ENCODE assay signal across 21 cellular contexts in the genomic region with DNA sequence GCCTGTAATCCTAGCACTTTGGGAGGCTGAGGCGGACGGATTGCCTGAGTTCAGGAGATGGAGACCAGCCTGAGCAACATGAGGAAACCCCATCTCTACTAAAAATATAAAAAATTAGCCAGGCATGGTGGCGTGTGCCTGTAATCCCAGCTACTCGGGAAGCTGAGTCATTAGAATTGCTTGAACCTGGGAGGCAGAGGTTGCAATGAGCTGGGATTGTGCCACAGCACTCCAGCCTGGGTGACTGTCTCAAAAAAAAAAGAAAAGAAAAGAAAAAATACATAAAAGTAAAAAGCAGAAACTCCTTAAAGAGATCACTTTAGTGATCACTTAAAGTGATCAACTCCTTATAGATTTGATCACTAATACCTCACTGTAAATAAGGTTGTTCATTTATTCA.
DNase-seq lines count a peak whose midpoint lies in the region; ATAC-seq and TF ChIP-seq lines count a peak whose summit lies in the region.
"Had no signal": no experiment of that assay in that cellular context is flagged by ENCODE, and none has a peak within 500 bp of the region (broad histone marks: within the 10 kb centered on the region; RNA-seq: fewer than 3 reads in every experiment).

No MANE protein-coding gene starts in this region.

- no peak overlapping the region for H2BK5ac ChIP-seq in IMR-90 (ENCODE audit: low read depth, low read length, poor library complexity, severe bottlenecking)

- H3K4me1 Mint-ChIP-seq in chondrocyte (ENCODE audit: low read depth) = peaks cover 48% of the 10 kb centered on the region
- H3K4me1 Mint-ChIP-seq in Caco-2 (ENCODE audit: low read depth, unreplicated experiment) = no peaks in the 10 kb centered on the region

- H3K4me3 ChIP-seq in IMR-90 (ENCODE audit: insufficient read depth, low read depth, low read length) (no peak overlapping the region), foreskin fibroblast (ENCODE audit: low read depth in 1 of 2, low read length in 2 of 2) (no peak overlapping the region), tibial nerve (no peak overlapping the region), Caco-2 (ENCODE audit: low read depth, low read length) (no peak overlapping the region)

- no peak overlapping the region for H3K14ac ChIP-seq in IMR-90 (replicated peaks; ENCODE audit: low read depth, low read length)

- WGBS in IMR-90 (ENCODE audit: extremely low coverage in 2 of 2, insufficient read length in 1 of 2), 2 experiments = no CpG with 5 or more reads among the region's 4 CpGs
- 81 to 84% methylated on average over 4 of the region's 4 CpGs for WGBS in tibial nerve, 2 donors

- no peak overlapping the region for H2AFZ ChIP-seq in IMR-90 (replicated peaks; ENCODE audit: low read length, poor library complexity)

- H3K36me3 ChIP-seq in IMR-90 (ENCODE audit: control insufficient read depth, insufficient read depth, low read length) (no peaks in the 10 kb centered on the region), tibial nerve (no peaks in the 10 kb centered on the region), Caco-2 (ENCODE audit: control insufficient read depth, insufficient read depth, low read length) (no peaks in the 10 kb centered on the region)

- TF ChIP-seq CTCF in IMR-90 (conservative IDR thresholded peaks at IDR 0.05; ENCODE audit: low read depth, low read length) (no peak), chondrocyte (IDR thresholded peaks at IDR 0.05) (no peak), foreskin fibroblast (IDR thresholded peaks at IDR 0.05; ENCODE audit: low read depth, low read length) (no peak), tibial nerve (IDR thresholded peaks at IDR 0.05) (no peak), Caco-2 (IDR thresholded peaks at IDR 0.05; ENCODE audit: insufficient read depth in 1 of 2, low read depth in 1 of 2, low read length in 1 of 2, severe bottlenecking in 1 of 2, unreplicated experiment in 1 of 2) (no peak)

- peaks cover 5% of the 10 kb centered on the region for H3K36me3 Mint-ChIP-seq in chondrocyte (ENCODE audit: low read depth)
- H3K36me3 Mint-ChIP-seq in Caco-2 (ENCODE audit: insufficient read depth, unreplicated experiment) = peaks cover 6% of the 10 kb centered on the region

- no peak overlapping the region for H4K91ac ChIP-seq in IMR-90 (ENCODE audit: insufficient read depth, low read depth, low read length)

- no peak overlapping the region for H3K4ac ChIP-seq in IMR-90 (ENCODE audit: low read depth, low read length)

- TF ChIP-seq EP300 in tibial nerve (IDR thresholded peaks at IDR 0.05) = no peak

- no peaks in the 10 kb centered on the region for H3K27me3 Mint-ChIP-seq in chondrocyte (ENCODE audit: low read depth)
- H3K27me3 Mint-ChIP-seq in Caco-2 (ENCODE audit: insufficient read depth, unreplicated experiment) = no peaks in the 10 kb centered on the region
- H3K27me3 Mint-ChIP-seq: IgD-negative memory B cell had no signal

- H3K27ac Mint-ChIP-seq in chondrocyte (ENCODE audit: unreplicated experiment) = peak overlapping the region; percentile 17
- no peak overlapping the region for H3K27ac Mint-ChIP-seq in Caco-2 (ENCODE audit: unreplicated experiment)
- H3K27ac Mint-ChIP-seq: IgD-negative memory B cell had no signal

- BruUV-seq in IMR-90 (replicated peaks; lab: Mats Ljungman, UMichigan) (no TSS peak), Caco-2 (replicated peaks; lab: Mats Ljungman, UMichigan) (no TSS peak)

- H4K20me1 ChIP-seq in IMR-90 (ENCODE audit: insufficient read depth, low read length) = no peaks in the 10 kb centered on the region

- no peak overlapping the region for H2BK20ac ChIP-seq in IMR-90 (ENCODE audit: low read depth, low read length)

- H3K9me3 ChIP-seq in IMR-90 (ENCODE audit: control insufficient read depth, insufficient read depth, low read length) = no peaks in the 10 kb centered on the region
- peaks cover 0 to 6% (median 0%) of the 10 kb centered on the region in 4 donors for H3K9me3 ChIP-seq in tibial nerve
- no peaks in the 10 kb centered on the region for H3K9me3 ChIP-seq in Caco-2

- no peak for ATAC-seq in IMR-90 (ENCODE audit: low read depth)
- ATAC-seq: SK-N-SH treated with all-trans-retinoic acid at 6 μM for 48 hours had no signal

- POLR2A ChIA-PET in IMR-90 (lab: Charles Lee; ENCODE audit: unreplicated experiment) (no interaction called here), Caco-2 (lab: Charles Lee) (no interaction called here)

- TF ChIP-seq RAD21 in IMR-90 (IDR thresholded peaks at IDR 0.05; ENCODE audit: low read length) = no peak

- H3K79me1 ChIP-seq in IMR-90 (ENCODE audit: low read depth in 1 of 2, low read length in 2 of 2) = peaks cover 0 to 5% of the 10 kb centered on the region in 2 experiments; a peak in 1 of 4 replicates

- H3K56ac ChIP-seq in IMR-90 (ENCODE audit: extremely low read depth, insufficient read depth, low read length) = no peak overlapping the region

- peaks cover 12% of the 10 kb centered on the region for H3K9me1 ChIP-seq in IMR-90 (ENCODE audit: insufficient read depth, low read length)

- H3K27me3 ChIP-seq in IMR-90 (ENCODE audit: control insufficient read depth, insufficient read depth, low read length) (no peaks in the 10 kb centered on the region), tibial nerve (no peaks in the 10 kb centered on the region), Caco-2 (replicated peaks; ENCODE audit: control insufficient read depth, insufficient read depth, low read length) (no peaks in the 10 kb centered on the region)

- H3K23ac ChIP-seq in IMR-90 (ENCODE audit: low read depth, low read length) = no peak overlapping the region

- H3K9ac ChIP-seq in IMR-90 (ENCODE audit: low read depth, low read length) = no peak overlapping the region

- H3K27ac ChIP-seq in IMR-90 (ENCODE audit: insufficient read depth, low read length) (no peak overlapping the region), tibial nerve (no peak overlapping the region)
- H3K27ac ChIP-seq: C4-2B, HL-60 had no signal

- no peak overlapping the region for H2AK5ac ChIP-seq in IMR-90 (ENCODE audit: low read depth, low read length)

- no peak overlapping the region for H3K18ac ChIP-seq in IMR-90 (ENCODE audit: low read depth, low read length)

- dilution Hi-C loops in IMR-90 (cut with HindIII; ENCODE audit: low sequenced_read_pairs, unreplicated experiment) = no loop called here

- no peak for TF ChIP-seq POLR2A in IMR-90 (IDR thresholded peaks at IDR 0.05; ENCODE audit: low read depth, low read length)
- TF ChIP-seq POLR2A in tibial nerve (IDR thresholded peaks at IDR 0.05) = no peak

- no peak overlapping the region for H4K8ac ChIP-seq in IMR-90 (ENCODE audit: low read depth in 2 of 2, low read length in 2 of 2)

- H2BK120ac ChIP-seq in IMR-90 (ENCODE audit: low read depth, low read length) = no peak overlapping the region

- intact Hi-C loops in IMR-90 (cut with micrococcal nuclease) (no loop called here), Caco-2 (cut with micrococcal nuclease; ENCODE audit: unreplicated experiment) (no loop called here)

- H4K5ac ChIP-seq in IMR-90 (ENCODE audit: low read depth, low read length) = no peak overlapping the region

- DNase-seq in EL (peak; percentile 48), IMR-90 (peak; percentile 42), chondrocyte (ENCODE audit: low spot score) (no peak), foreskin fibroblast (peak; percentile 37 to 53), NCI-H1092 (lab: John Stamatoyannopoulos, UW) (no peak), tibial nerve (ENCODE audit: low spot score in 2 of 2) (no peak), Caco-2 (no peak), NCI-H510A treated with DMSO at 0.1 percent for 48 hours (lab: John Stamatoyannopoulos, UW) (no peak)
- DNase-seq: AML-193, DMS79, Karpas-422, NCI-H1694 treated with DMSO at 0.1 percent for 48 hours, NCI-H2107, NCI-H510A, NCI-H82, RPMI8226, SHP77 treated with DMSO at 0.1 percent for 48 hours had no signal

- H3K4me1 ChIP-seq in IMR-90 (ENCODE audit: control insufficient read depth, insufficient read depth, low read length) (peaks cover 3% of the 10 kb centered on the region; the same call in 1 of the 2 replicates), tibial nerve (peaks cover 0 to 16% (median 0%) of the 10 kb centered on the region in 4 donors), Caco-2 (no peaks in the 10 kb centered on the region)

- H3K4me2 ChIP-seq in IMR-90 (ENCODE audit: low read depth, low read length) = no peak overlapping the region

- H3K9me3 Mint-ChIP-seq in chondrocyte (ENCODE audit: low read depth) = no peaks in the 10 kb centered on the region
- H3K9me3 Mint-ChIP-seq in Caco-2 (ENCODE audit: unreplicated experiment) = no peaks in the 10 kb centered on the region

- no peak overlapping the region for H2AK9ac ChIP-seq in IMR-90 (replicated peaks; ENCODE audit: low read depth, low read length, poor library complexity)

- no peak overlapping the region for H2BK15ac ChIP-seq in IMR-90 (ENCODE audit: low read depth, low read length)

- in situ Hi-C loops in IMR-90 (cut with MboI; ENCODE audit: low sequenced_read_pairs) = no loop called here

- CTCF ChIA-PET in IMR-90 (lab: Yijun Ruan, JAX) = no interaction called here
- CTCF ChIA-PET in Caco-2 (lab: Charles Lee) = no interaction called here

- no peak overlapping the region for H3K4me3 Mint-ChIP-seq in chondrocyte (ENCODE audit: unreplicated experiment)
- no peak overlapping the region for H3K4me3 Mint-ChIP-seq in Caco-2 (ENCODE audit: unreplicated experiment)
- H3K4me3 Mint-ChIP-seq: IgD-negative memory B cell had no signal

TF ChIP-seq in IMR-90, 13 proteins besides CTCF, POLR2A, EP300 and RAD21 (continues in another document):
- TF ChIP-seq RCOR1 (IDR thresholded peaks at IDR 0.05; ENCODE audit: insufficient replicate concordance, low read length) (no peak), MAFK (IDR thresholded peaks at IDR 0.05; ENCODE audit: low read depth, low read length) (no peak), MXI1 (IDR thresholded peaks at IDR 0.05; ENCODE audit: borderline replicate concordance, low read depth, low read length) (no peak), CHD1 (IDR thresholded peaks at IDR 0.05; ENCODE audit: low read depth, low read length) (no peak), MAZ (IDR thresholded peaks at IDR 0.05; ENCODE audit: borderline replicate concordance, low read depth, low read length) (no peak), USF2 (IDR thresholded peaks at IDR 0.05; ENCODE audit: low read depth, low read length) (no peak), SMC3 (IDR thresholded peaks at IDR 0.05; ENCODE audit: low read depth, low read length) (no peak), CEBPB (IDR thresholded peaks at IDR 0.05; ENCODE audit: low read depth, low read length) (no peak), FOS (IDR thresholded peaks at IDR 0.05; ENCODE audit: low read depth, low read length) (no peak), RFX5 (IDR thresholded peaks at IDR 0.05; ENCODE audit: low read depth, low read length) (no peak)

Comparison
In these comparisons a context has a peak if more than half of its experiments do, and no peak if none do; other contexts are left out.
1. DNase-seq: peak in EL (single experiment), IMR-90 (single experiment) and foreskin fibroblast (2 of 2); none in chondrocyte (single experiment), NCI-H1092 (single experiment), tibial nerve (0 of 2), Caco-2 (0 of 2) and NCI-H510A treated with DMSO at 0.1 percent for 48 hours (single experiment).